Comparison of ENCODE assay signal across 15 cellular contexts in the genomic region with DNA sequence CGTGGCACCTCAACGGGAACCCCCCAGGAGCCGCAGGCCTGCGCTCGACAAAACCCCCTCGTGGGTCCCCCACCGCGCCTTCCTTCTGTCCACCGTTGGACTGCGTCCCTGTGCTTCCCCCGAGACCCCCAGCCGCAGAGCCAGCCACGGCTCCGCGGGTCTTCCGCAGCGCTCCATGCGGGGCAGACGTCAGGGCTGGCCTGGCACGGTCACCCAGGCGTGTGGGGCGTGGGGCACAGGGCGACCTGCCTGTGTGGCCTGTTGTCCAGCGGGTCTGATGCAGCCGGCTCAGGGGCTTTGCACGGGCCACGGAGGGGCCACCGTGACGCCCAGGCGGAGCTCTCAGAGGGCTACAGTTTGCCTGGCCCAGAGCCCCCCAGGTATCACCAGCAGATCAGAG. TPM values are rescaled to one million over a fixed set of nuclear protein-coding genes. Genes with fewer than 3 reads are reported as not detected.
DNase-seq lines count a peak whose midpoint lies in the region; ATAC-seq and TF ChIP-seq lines count a peak whose summit lies in the region.
"Had no signal": no experiment of that assay in that cellular context is flagged by ENCODE, and none has a peak within 500 bp of the region (broad histone marks: within the 10 kb centered on the region; RNA-seq: fewer than 3 reads in every experiment).

No MANE protein-coding gene starts in this region.

- peaks cover 46% of the 10 kb centered on the region for H3K36me3 Mint-ChIP-seq in activated T-cell treated with anti-CD3 and anti-CD28 coated beads, Interleukin-2, amount 50 U/mL, for 24 hours (ENCODE audit: low read depth)
- H3K36me3 Mint-ChIP-seq in activated T-cell treated with anti-CD3 and anti-CD28 coated beads, Interleukin-2, amount 50 U/mL, for 4 hours (ENCODE audit: insufficient read depth), result peaks cover 13% of the 10 kb centered on the region
- H3K36me3 Mint-ChIP-seq in activated naive CD8-positive, alpha-beta T cell treated with anti-CD3 and anti-CD28 coated beads for 36 hours, result peaks cover 45% of the 10 kb centered on the region
- peaks cover 13% of the 10 kb centered on the region for H3K36me3 Mint-ChIP-seq in memory B cell

- TF ChIP-seq CTCF in thyroid gland (IDR thresholded peaks at IDR 0.05), result no peak
- TF ChIP-seq CTCF in colonic mucosa (IDR thresholded peaks at IDR 0.05), result no peak

- H3K27ac ChIP-seq in thyroid gland, result peak overlapping the region in 2 of 3 donors; percentile 68 to 73
- H3K27ac ChIP-seq in colonic mucosa, result no peak overlapping the region

- ATAC-seq in activated T-cell treated with anti-CD3 and anti-CD28 coated beads, Interleukin-2, amount 50 U/mL, for 4 hours, result no peak
- no peak for ATAC-seq in memory B cell (ENCODE audit: low read depth)
- ATAC-seq: sciatic nerve had no signal

- H3K4me1 Mint-ChIP-seq in activated T-cell treated with anti-CD3 and anti-CD28 coated beads, Interleukin-2, amount 50 U/mL, for 24 hours (ENCODE audit: low read depth), result peaks cover 62% of the 10 kb centered on the region
- peaks cover 56% of the 10 kb centered on the region for H3K4me1 Mint-ChIP-seq in activated T-cell treated with anti-CD3 and anti-CD28 coated beads, Interleukin-2, amount 50 U/mL, for 4 hours (ENCODE audit: low read depth)
- peaks cover 38% of the 10 kb centered on the region for H3K4me1 Mint-ChIP-seq in activated naive CD8-positive, alpha-beta T cell treated with anti-CD3 and anti-CD28 coated beads for 36 hours
- H3K4me1 Mint-ChIP-seq in memory B cell, result peaks cover 34% of the 10 kb centered on the region

- H3K4me1 ChIP-seq in thyroid gland (peaks cover 7 to 23% of the 10 kb centered on the region in 2 donors), colonic mucosa (no peaks in the 10 kb centered on the region)

- peak overlapping the region; percentile 85 for H3K4me3 Mint-ChIP-seq in activated T-cell treated with anti-CD3 and anti-CD28 coated beads, Interleukin-2, amount 50 U/mL, for 24 hours
- no peak overlapping the region for H3K4me3 Mint-ChIP-seq in activated T-cell treated with anti-CD3 and anti-CD28 coated beads, Interleukin-2, amount 50 U/mL, for 4 hours
- peak overlapping the region; percentile 81 for H3K4me3 Mint-ChIP-seq in activated naive CD8-positive, alpha-beta T cell treated with anti-CD3 and anti-CD28 coated beads for 36 hours
- no peak overlapping the region for H3K4me3 Mint-ChIP-seq in memory B cell

- DNase-seq in activated T-cell treated with anti-CD3 and anti-CD28 coated beads, Interleukin-2, amount 50 U/mL, for 24 hours, result no peak
- no peak for DNase-seq in activated T-cell treated with anti-CD3 and anti-CD28 coated beads, Interleukin-2, amount 50 U/mL, for 4 hours
- DNase-seq in activated naive CD8-positive, alpha-beta T cell treated with anti-CD3 and anti-CD28 coated beads for 36 hours, result no peak
- DNase-seq in memory B cell (ENCODE audit: low spot score in 2 of 2) (no peak), thyroid gland (no peak), HCEC 1CT (no peak), colonic mucosa (no peak), NCI-H524 (lab: John Stamatoyannopoulos, UW) (no peak)
- DNase-seq: effector CD8-positive, alpha-beta T cell; NCI-H1417 treated with DMSO at 0.1 percent for 48 hours; NCI-H510A treated with DMSO at 0.1 percent for 48 hours; RPMI8226; T1000; tibial artery had no signal

- H3K27me3 ChIP-seq in thyroid gland, result no peaks in the 10 kb centered on the region
- H3K27me3 ChIP-seq in colonic mucosa, result no peaks in the 10 kb centered on the region
- H3K27me3 ChIP-seq: tibial artery had no signal

- no peak overlapping the region for H3K9ac ChIP-seq in colonic mucosa (ENCODE audit: low read depth in 2 of 2, low read length in 2 of 2)

- H3K36me3 ChIP-seq in thyroid gland, result peaks cover 0 to 4% of the 10 kb centered on the region in 2 donors
- H3K36me3 ChIP-seq in colonic mucosa, result no peaks in the 10 kb centered on the region

- no peaks in the 10 kb centered on the region for H3K9me3 Mint-ChIP-seq in activated T-cell treated with anti-CD3 and anti-CD28 coated beads, Interleukin-2, amount 50 U/mL, for 24 hours
- no peaks in the 10 kb centered on the region for H3K9me3 Mint-ChIP-seq in activated T-cell treated with anti-CD3 and anti-CD28 coated beads, Interleukin-2, amount 50 U/mL, for 4 hours
- H3K9me3 Mint-ChIP-seq in activated naive CD8-positive, alpha-beta T cell treated with anti-CD3 and anti-CD28 coated beads for 36 hours, result no peaks in the 10 kb centered on the region
- no peaks in the 10 kb centered on the region for H3K9me3 Mint-ChIP-seq in memory B cell

- H3K4me3 ChIP-seq in thyroid gland (replicated peaks in 1 of 3) (no peak overlapping the region), colonic mucosa (no peak overlapping the region)
- H3K4me3 ChIP-seq: tibial artery had no signal

- intact Hi-C loops in thyroid gland (cut with DNase I), result no loop called here
- intact Hi-C loops in colonic mucosa (cut with DNase I), result no loop called here

- no peak for TF ChIP-seq POLR2A in thyroid gland (IDR thresholded peaks at IDR 0.05)

- peak overlapping the region; percentile 95 for H3K27ac Mint-ChIP-seq in activated T-cell treated with anti-CD3 and anti-CD28 coated beads, Interleukin-2, amount 50 U/mL, for 24 hours
- peak overlapping the region; percentile 97 for H3K27ac Mint-ChIP-seq in activated naive CD8-positive, alpha-beta T cell treated with anti-CD3 and anti-CD28 coated beads for 36 hours
- H3K27ac Mint-ChIP-seq in memory B cell, result peak overlapping the region; percentile 99

- H3K9me3 ChIP-seq in thyroid gland (no peaks in the 10 kb centered on the region), colonic mucosa (no peaks in the 10 kb centered on the region)
- H3K9me3 ChIP-seq: tibial artery had no signal

- 91 to 95% methylated on average over 19 to 24 of the region's 30 CpGs for WGBS in thyroid gland, 2 donors

- no peaks in the 10 kb centered on the region for H3K27me3 Mint-ChIP-seq in activated T-cell treated with anti-CD3 and anti-CD28 coated beads, Interleukin-2, amount 50 U/mL, for 24 hours
- H3K27me3 Mint-ChIP-seq in activated T-cell treated with anti-CD3 and anti-CD28 coated beads, Interleukin-2, amount 50 U/mL, for 4 hours (ENCODE audit: low read depth), result no peaks in the 10 kb centered on the region
- no peaks in the 10 kb centered on the region for H3K27me3 Mint-ChIP-seq in activated naive CD8-positive, alpha-beta T cell treated with anti-CD3 and anti-CD28 coated beads for 36 hours
- H3K27me3 Mint-ChIP-seq in memory B cell, result no peaks in the 10 kb centered on the region

RNA-seq across cellular contexts. Expression of gene NFATC1, which starts 11.0 kb away (rescaled TPM):
- 10 to 100 TPM; 62.7 to 80.8 (median 75.2) TPM for total RNA-seq in activated T-cell treated with anti-CD3 and anti-CD28 coated beads, Interleukin-2, amount 50 U/mL, for 4 hours
- total RNA-seq in activated naive CD8-positive, alpha-beta T cell treated with anti-CD3 and anti-CD28 coated beads for 36 hours, result 10 to 100 TPM; 94.2 to 98.5 TPM
- total RNA-seq in thyroid gland (10 to 100 TPM; 10.1 to 15.0 (median 12.7) TPM), colonic mucosa (1 to 10 TPM; 1.6 to 4.3 TPM)

Comparison
In these comparisons a context has a peak if more than half of its experiments do, and no peak if none do; other contexts are left out.
1. H3K4me3 Mint-ChIP-seq: peak in activated T-cell treated with anti-CD3 and anti-CD28 coated beads, Interleukin-2, amount 50 U/mL, for 24 hours (single experiment) and activated naive CD8-positive, alpha-beta T cell treated with anti-CD3 and anti-CD28 coated beads for 36 hours (single experiment); none in activated T-cell treated with anti-CD3 and anti-CD28 coated beads, Interleukin-2, amount 50 U/mL, for 4 hours (single experiment) and memory B cell (single experiment).
2. Peak in every context shown above with its lines, with median percentiles within 50 percentile points of each other: H3K27ac Mint-ChIP-seq.